In genomic region chr12:108691154-108691994, GRCh38 we compare ENCODE assay signal across 8 cellular contexts. TPM values are rescaled to one million over a fixed set of nuclear protein-coding genes. Genes with fewer than 3 reads are reported as not detected.
A peak's percentile ranks its signal among the peaks of the same experiment; 100 is the strongest.
DNase-seq lines count a peak whose midpoint lies in the region; ATAC-seq lines count a peak whose summit lies in the region.

No MANE protein-coding gene starts in this region.

- peak overlapping the region; percentile 50 for H3K9ac ChIP-seq in endocrine pancreas (ENCODE audit: control insufficient read depth, insufficient read depth, low read length)

- POLR2A ChIA-PET in CD8-positive, alpha-beta memory T cell (lab: Charles Lee), result no interaction called here

- H3K4me1 ChIP-seq in CD8-positive, alpha-beta memory T cell (ENCODE audit: insufficient read depth, low read length), result peaks cover 42% of the 10 kb centered on the region
- peaks cover 23% of the 10 kb centered on the region for H3K4me1 ChIP-seq in endocrine pancreas (ENCODE audit: control insufficient read depth, insufficient read depth, low read length)

- ATAC-seq in GM19455 (IDR thresholded peaks at IDR 0.05; ENCODE audit: unreplicated experiment), result peak; percentile 78

- no peaks in the 10 kb centered on the region for H3K27me3 ChIP-seq in CD8-positive, alpha-beta memory T cell (ENCODE audit: insufficient read depth, low read length, poor library complexity, severe bottlenecking)
- H3K27me3 ChIP-seq in endocrine pancreas (ENCODE audit: control insufficient read depth, insufficient read depth, low read length), result no peaks in the 10 kb centered on the region

- peak overlapping the region; percentile 23 for H3K4me3 ChIP-seq in CD8-positive, alpha-beta memory T cell (ENCODE audit: low read length)
- H3K4me3 ChIP-seq in endocrine pancreas (ENCODE audit: control insufficient read depth, insufficient read depth, low read length), result peak overlapping the region; percentile 56

- peak overlapping the region; percentile 62 for H3K27ac ChIP-seq in CD8-positive, alpha-beta memory T cell (ENCODE audit: low read depth, low read length)

- H3K9me3 Mint-ChIP-seq in CD8-positive, alpha-beta memory T cell, result no peaks in the 10 kb centered on the region

- H3K4me1 Mint-ChIP-seq in CD8-positive, alpha-beta memory T cell, result peaks cover 42 to 55% (median 48%) of the 10 kb centered on the region in 3 donors

- no peaks in the 10 kb centered on the region for H3K9me3 ChIP-seq in CD8-positive, alpha-beta memory T cell (ENCODE audit: low read length)
- no peaks in the 10 kb centered on the region for H3K9me3 ChIP-seq in endocrine pancreas (ENCODE audit: control insufficient read depth, low read length)

- CTCF ChIA-PET in CD8-positive, alpha-beta memory T cell (lab: Charles Lee), result interaction anchor here (0.8 to 2.8 kb wide), 5 partner anchors 25 to 111 kb away, joined by 3 to 10 read pairs (median 3); no protein-coding TSS in a partner anchor

- DNase-seq in CD8-positive, alpha-beta memory T cell, result peak; percentile 27 to 78 (median 28)
- peak; percentile 95 for DNase-seq in HT-29 (ENCODE audit: low spot score)
- DNase-seq in NOMO-1 (lab: John Stamatoyannopoulos, UW; ENCODE audit: unreplicated experiment in 2 of 2), result peak; percentile 91 to 92
- DNase-seq in activated CD8-positive, alpha-beta memory T cell treated with anti-CD3 and anti-CD28 coated beads for 48 hours (ENCODE audit: low read depth in 2 of 3, low spot score in 2 of 3), result peak in 2 of 3 experiments; percentile 50 to 52
- peak; percentile 95 for DNase-seq in mesenteric fat pad (ENCODE audit: low spot score)
- peak; percentile 36 for DNase-seq in stimulated activated CD8-positive, alpha-beta memory T cell treated with anti-CD3 and anti-CD28 coated beads, Interleukin-15, amount 100 ng/mL, for 1 hour (ENCODE audit: low read depth)

- peak overlapping the region; percentile 74 to 84 (median 79) for H3K4me3 Mint-ChIP-seq in CD8-positive, alpha-beta memory T cell

- H3K27me3 Mint-ChIP-seq in CD8-positive, alpha-beta memory T cell, result no peaks in the 10 kb centered on the region

- H3K36me3 ChIP-seq in CD8-positive, alpha-beta memory T cell (ENCODE audit: insufficient read depth, low read length), result no peaks in the 10 kb centered on the region
- no peaks in the 10 kb centered on the region for H3K36me3 ChIP-seq in endocrine pancreas (ENCODE audit: control insufficient read depth, insufficient read depth, low read length)

- no peaks in the 10 kb centered on the region for H3K36me3 Mint-ChIP-seq in CD8-positive, alpha-beta memory T cell

- peak overlapping the region; percentile 58 to 95 (median 82) for H3K27ac Mint-ChIP-seq in CD8-positive, alpha-beta memory T cell

RNA-seq across cellular contexts. Expression of gene CORO1C, which starts 39.9 kb away (rescaled TPM):
- total RNA-seq in CD8-positive, alpha-beta memory T cell, result 10 to 100 TPM; 45.8 to 49.1 TPM
- 10.5 TPM for polyA plus RNA-seq in CD8-positive, alpha-beta memory T cell
- 62.9 and 67.5 TPM in 2 replicates for total RNA-seq in HT-29 (2014; rRNA removed; shearing (Covaris generic))
- total RNA-seq in mesenteric fat pad, result 241 TPM

RNA-seq across cellular contexts. Expression of gene SELPLG, which starts 57.7 kb away (rescaled TPM):
- 10 to 100 TPM; 37.0 to 37.7 TPM for total RNA-seq in CD8-positive, alpha-beta memory T cell
- polyA plus RNA-seq in CD8-positive, alpha-beta memory T cell, result 760 TPM
- not detected in 2 replicates for total RNA-seq in HT-29 (2014; rRNA removed; shearing (Covaris generic))
- total RNA-seq in mesenteric fat pad, result 15.4 TPM

Comparison
In these comparisons a context has a peak if more than half of its experiments do, and no peak if none do; other contexts are left out.
1. Peak in every context shown above with its lines: DNase-seq, ATAC-seq, H3K4me3 ChIP-seq and H3K27ac ChIP-seq.
2. DNase-seq: peak in every context shown above with its lines; median percentile 95 in HT-29; 95 in mesenteric fat pad; 92 in NOMO-1; 51 in activated CD8-positive, alpha-beta memory T cell treated with anti-CD3 and anti-CD28 coated beads for 48 hours; 36 in stimulated activated CD8-positive, alpha-beta memory T cell treated with anti-CD3 and anti-CD28 coated beads, Interleukin-15, amount 100 ng/mL, for 1 hour; 28 in CD8-positive, alpha-beta memory T cell.
3. RNA of gene SELPLG, which starts 57.7 kb away (total RNA-seq): 37.0 to 37.7 TPM in CD8-positive, alpha-beta memory T cell and 15.4 TPM in mesenteric fat pad (single experiment); not detected in HT-29; every median in the first group is over 10 times any median in the second.